18 cellular contexts compared by ENCODE assay signal in genomic region chr2:112879491-112880041, GRCh38. TPM values are rescaled to one million over a fixed set of nuclear protein-coding genes. Genes with fewer than 3 reads are reported as not detected.
A peak's percentile ranks its signal among the peaks of the same experiment; 100 is the strongest.
DNase-seq lines count a peak whose midpoint lies in the region; ATAC-seq, FAIRE-seq and TF ChIP-seq lines count a peak whose summit lies in the region.
"Had no signal": no experiment of that assay in that cellular context is flagged by ENCODE, and none has a peak within 500 bp of the region (broad histone marks: within the 10 kb centered on the region; RNA-seq: fewer than 3 reads in every experiment).

No MANE protein-coding gene starts in this region.

- H3K4me3 ChIP-seq in ACC112 (ENCODE audit: low read depth, low read length) (no peak overlapping the region), SU-DHL-6 (ENCODE audit: insufficient read depth, low read length, poor library complexity, severe bottlenecking) (no peak overlapping the region), stomach (no peak overlapping the region)
- H3K4me3 ChIP-seq: SK-N-MC, uterus had no signal

- TF ChIP-seq CTCF in SU-DHL-6 (IDR thresholded peaks at IDR 0.05; ENCODE audit: insufficient read depth, low read length, poor library complexity, severe bottlenecking) = no peak
- no peak for TF ChIP-seq CTCF in stomach (IDR thresholded peaks at IDR 0.05)

- DNase-seq in GM12891 (ENCODE audit: insufficient read length, low spot score) (no peak), epithelial cell of prostate (ENCODE audit: low read depth, low spot score) (no peak), occipital lobe (lab: John Stamatoyannopoulos, UW) (no peak), stomach (no peak)
- DNase-seq: activated gamma-delta T cell, hippocampal formation, kidney glomerular epithelial cell, NCI-H1092 treated with DMSO at 0.1 percent for 48 hours, NCI-H2107, NCI-H69, uterus had no signal

- peak overlapping the region; percentile 23 for H3K4me2 ChIP-seq in SU-DHL-6 (ENCODE audit: low read depth, low read length, poor library complexity, severe bottlenecking)

- H3K9me2 ChIP-seq in SU-DHL-6 (replicated peaks; ENCODE audit: insufficient read depth, low read length) = no peaks in the 10 kb centered on the region

- no peak overlapping the region for H2AFZ ChIP-seq in ACC112 (ENCODE audit: low read length, unreplicated experiment)
- H2AFZ ChIP-seq in SU-DHL-6 (ENCODE audit: low read depth, low read length, severe bottlenecking) = no peak overlapping the region

- no peaks in the 10 kb centered on the region for H4K20me1 ChIP-seq in SU-DHL-6 (ENCODE audit: low read depth, low read length)

- no peaks in the 10 kb centered on the region for H3F3A ChIP-seq in SU-DHL-6 (ENCODE audit: insufficient read depth)

- H3K27ac ChIP-seq in ACC112 (ENCODE audit: low read depth, low read length) = peak overlapping the region; percentile 77
- peak overlapping the region; percentile 74 for H3K27ac ChIP-seq in SU-DHL-6 (ENCODE audit: low read depth, low read length)
- peak overlapping the region; percentile 100 for H3K27ac ChIP-seq in epithelial cell of prostate
- no peak overlapping the region for H3K27ac ChIP-seq in stomach
- H3K27ac ChIP-seq: SK-N-MC, uterus had no signal

- TF ChIP-seq EP300 in stomach (IDR thresholded peaks at IDR 0.05) = no peak

- H3K9ac ChIP-seq in SU-DHL-6 (ENCODE audit: low read length) = no peak overlapping the region

- H3K27me3 ChIP-seq in ACC112 (ENCODE audit: insufficient read depth, low read length) (no peaks in the 10 kb centered on the region), SU-DHL-6 (ENCODE audit: low read length) (no peaks in the 10 kb centered on the region), stomach (no peaks in the 10 kb centered on the region)
- H3K27me3 ChIP-seq: uterus had no signal

- H3K9me3 ChIP-seq in SU-DHL-6 (ENCODE audit: insufficient read depth, low read length) (no peaks in the 10 kb centered on the region), stomach (no peaks in the 10 kb centered on the region)
- H3K9me3 ChIP-seq: uterus had no signal

- peaks cover 43% of the 10 kb centered on the region for H3K4me1 ChIP-seq in ACC112 (ENCODE audit: control insufficient read depth, insufficient read depth, low read length, unreplicated experiment)
- peaks cover 0 to 15% (median 0%) of the 10 kb centered on the region in 4 donors for H3K4me1 ChIP-seq in stomach
- H3K4me1 ChIP-seq: uterus had no signal

- WGBS in stomach, 5 donors = 75 to 97% (median 91%) methylated on average over 6 of the region's 6 CpGs

- intact Hi-C loops in stomach (cut with DNase I; ENCODE audit: low total_unique reads) = loop anchor here (10.0 kb wide), 1 partner anchor 115 kb away; the partner anchor contains the start of gene CKAP2L

- H3K36me3 ChIP-seq in ACC112 (ENCODE audit: insufficient read depth, low read length) (no peaks in the 10 kb centered on the region), SU-DHL-6 (ENCODE audit: low read length) (no peaks in the 10 kb centered on the region), stomach (no peaks in the 10 kb centered on the region)
- H3K36me3 ChIP-seq: uterus had no signal

- TF ChIP-seq POLR2A in GM12891 (IDR thresholded peaks at IDR 0.05; ENCODE audit: low read depth, low read length) (no peak), stomach (IDR thresholded peaks at IDR 0.05) (no peak)

- no peak for FAIRE-seq in GM12891 (lab: Jason Lieb, UNC)

- ATAC-seq in GM18520 (IDR thresholded peaks at IDR 0.05; ENCODE audit: unreplicated experiment) (no peak), HG03280 (IDR thresholded peaks at IDR 0.05; ENCODE audit: unreplicated experiment) (no peak)

- H3K79me2 ChIP-seq in ACC112 (ENCODE audit: control insufficient read depth, insufficient read depth, low read length, unreplicated experiment) (no peaks in the 10 kb centered on the region), SU-DHL-6 (ENCODE audit: insufficient read depth, low read length) (no peaks in the 10 kb centered on the region)

TF ChIP-seq in GM12891, 5 proteins besides CTCF, POLR2A, EP300 and RAD21:
- TF ChIP-seq PAX5 (IDR thresholded peaks at IDR 0.05; ENCODE audit: insufficient read depth, low read length, severe bottlenecking) = no peak
- TF ChIP-seq SPI1 (IDR thresholded peaks at IDR 0.05; ENCODE audit: low read depth, low read length) = peak; percentile 72

RNA-seq across cellular contexts. Expression of gene IL37, which starts 31.4 kb away (rescaled TPM):
- polyA plus RNA-seq in GM12891 (2012; ENCODE audit: low read depth, missing spikeins) = not detected
- total RNA-seq in occipital lobe = not detected
- total RNA-seq in stomach = not detected
- polyA plus RNA-seq in stomach = under 1 TPM in 1 of 3 donors, not detected in 2; 0.55 TPM
- total RNA-seq: pulmonary artery endothelial cell, uterus had no signal

RNA-seq across cellular contexts. Expression of gene IL1B, which starts 43.0 kb away (rescaled TPM):
- 0.22 TPM for polyA plus RNA-seq in GM12891 (2012; ENCODE audit: low read depth, missing spikeins)
- 0.78 TPM for total RNA-seq in occipital lobe
- total RNA-seq in stomach = 10 to 100 TPM in 2 of 5 donors, 1 to 10 TPM in 3; 1.2 to 25.4 (median 7.6) TPM
- 10 to 100 TPM in 2 of 3 donors, 1 to 10 TPM in 1; 4.6 to 64.9 (median 38.2) TPM for polyA plus RNA-seq in stomach
- total RNA-seq: neural crest cell, pulmonary artery endothelial cell had no signal

Comparison
In these comparisons a context has a peak if more than half of its experiments do, and no peak if none do; other contexts are left out.
1. H3K27ac ChIP-seq: peak in ACC112 (single experiment), SU-DHL-6 (single experiment) and epithelial cell of prostate (single experiment); none in stomach (0 of 5).